ENCODE assay signal across 25 cellular contexts in the genomic region with DNA sequence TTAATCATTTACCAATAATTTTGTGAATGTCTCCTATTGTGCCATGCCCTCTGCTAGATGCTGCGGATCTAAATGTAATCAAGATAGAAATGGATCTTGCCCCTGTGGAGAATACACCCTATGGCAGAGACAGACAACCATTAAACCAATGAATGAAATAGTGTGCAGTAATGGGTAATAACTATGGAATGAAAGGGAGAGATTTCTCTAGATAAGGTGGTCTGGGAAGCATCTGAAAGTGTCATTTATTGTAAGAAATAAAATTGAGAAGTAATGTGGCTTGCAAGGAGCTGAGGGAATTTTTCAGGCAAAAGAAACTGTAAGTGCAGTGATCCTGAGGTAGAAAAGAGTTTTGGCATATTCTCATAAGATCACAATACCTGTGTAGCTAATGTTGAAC.
"Had no signal": no experiment of that assay in that cellular context is flagged by ENCODE, and none has a peak within 500 bp of the region (broad histone marks: within the 10 kb centered on the region; RNA-seq: fewer than 3 reads in every experiment).

No MANE protein-coding gene starts in this region.

- H3K79me2 ChIP-seq: hepatocyte had no signal

- H3K4me1 ChIP-seq: colonic mucosa, esophagus muscularis mucosa, esophagus squamous epithelium, foreskin keratinocyte, gastrocnemius medialis, gastroesophageal sphincter had no signal

- H3K9me3 ChIP-seq: colonic mucosa, esophagus muscularis mucosa, esophagus squamous epithelium, gastrocnemius medialis, gastroesophageal sphincter, heart left ventricle, heart right ventricle had no signal

- H2AFZ ChIP-seq: hepatocyte had no signal

- ATAC-seq: effector memory CD8-positive, alpha-beta T cell; esophagus mucosa; foreskin keratinocyte; gastrocnemius medialis; gastroesophageal sphincter; heart left ventricle; heart right ventricle had no signal

- H3K27ac ChIP-seq: colonic mucosa, coronary artery, dorsolateral prefrontal cortex, epithelial cell of prostate, esophagus muscularis mucosa, esophagus squamous epithelium, foreskin keratinocyte, gastrocnemius medialis, gastroesophageal sphincter, heart left ventricle, heart right ventricle, hepatocyte had no signal

- H3K36me3 ChIP-seq: colonic mucosa, esophagus muscularis mucosa, esophagus squamous epithelium, gastrocnemius medialis, gastroesophageal sphincter, heart left ventricle, heart right ventricle had no signal

- DNase-seq: colonic mucosa; cortex of kidney; dermis blood vessel endothelial cell; dorsolateral prefrontal cortex; effector CD4-positive, alpha-beta T cell; effector CD8-positive, alpha-beta T cell; effector memory CD4-positive, alpha-beta T cell; effector memory CD8-positive, alpha-beta T cell; endodermal cell; erythroblast; esophagus squamous epithelium; foreskin fibroblast; foreskin keratinocyte; foreskin melanocyte; gastrocnemius medialis; glutamatergic neuron; head of caudate nucleus; heart left ventricle; heart right ventricle had no signal

- H3K4me2 ChIP-seq: hepatocyte had no signal

- H3K4me3 ChIP-seq: colonic mucosa, coronary artery, dorsolateral prefrontal cortex, esophagus muscularis mucosa, esophagus squamous epithelium, gastrocnemius medialis, gastroesophageal sphincter, heart left ventricle, heart right ventricle, hepatocyte had no signal

- H3K27me3 ChIP-seq: colonic mucosa, dorsolateral prefrontal cortex, esophagus muscularis mucosa, esophagus squamous epithelium, foreskin keratinocyte, gastrocnemius medialis, gastroesophageal sphincter, heart left ventricle, heart right ventricle, hepatocyte had no signal
